ENCODE assay signal across 1 cellular context in genomic region chr2:30208453-30208852, GRCh38.
A peak's percentile ranks its signal among the peaks of the same experiment; 100 is the strongest.
TF ChIP-seq lines count a peak whose summit lies in the region.

No MANE protein-coding gene starts in this region.

TF ChIP-seq in K562, 482 proteins besides CTCF, POLR2A, EP300 and RAD21 (continued from another document):
- no peak for TF ChIP-seq CHD7 (IDR thresholded peaks at IDR 0.05; ENCODE audit: low read depth, low read length)
- no peak for TF ChIP-seq MEF2A (IDR thresholded peaks at IDR 0.05; ENCODE audit: control insufficient read depth, low read depth, low read length)
- TF ChIP-seq TCF7L2 (IDR thresholded peaks at IDR 0.05; ENCODE audit: low read depth, low read length): no peak
- TF ChIP-seq RB1 (IDR thresholded peaks at IDR 0.05; ENCODE audit: low read depth): peak; percentile 41; the same call in 1 of the 2 replicates
- peak; percentile 66; the same call in 1 of the 2 replicates for TF ChIP-seq CC2D1A (IDR thresholded peaks at IDR 0.05)
- no peak for TF ChIP-seq NFE2 (IDR thresholded peaks at IDR 0.05; ENCODE audit: low read depth)
- no peak for TF ChIP-seq ZNF76 (CRISPR knock-in tag; IDR thresholded peaks at IDR 0.05; ENCODE audit: borderline replicate concordance)
- no peak for TF ChIP-seq TBL1XR1 (IDR thresholded peaks at IDR 0.05; ENCODE audit: low read length in 2 of 2)
- TF ChIP-seq BACH1 (tag; IDR thresholded peaks at IDR 0.05): no peak
- no peak for TF ChIP-seq TRIM24 (IDR thresholded peaks at IDR 0.05)
- no peak for TF ChIP-seq RBFOX2 (IDR thresholded peaks at IDR 0.05; ENCODE audit: low read depth, low read length)
- TF ChIP-seq, protein P1, sequence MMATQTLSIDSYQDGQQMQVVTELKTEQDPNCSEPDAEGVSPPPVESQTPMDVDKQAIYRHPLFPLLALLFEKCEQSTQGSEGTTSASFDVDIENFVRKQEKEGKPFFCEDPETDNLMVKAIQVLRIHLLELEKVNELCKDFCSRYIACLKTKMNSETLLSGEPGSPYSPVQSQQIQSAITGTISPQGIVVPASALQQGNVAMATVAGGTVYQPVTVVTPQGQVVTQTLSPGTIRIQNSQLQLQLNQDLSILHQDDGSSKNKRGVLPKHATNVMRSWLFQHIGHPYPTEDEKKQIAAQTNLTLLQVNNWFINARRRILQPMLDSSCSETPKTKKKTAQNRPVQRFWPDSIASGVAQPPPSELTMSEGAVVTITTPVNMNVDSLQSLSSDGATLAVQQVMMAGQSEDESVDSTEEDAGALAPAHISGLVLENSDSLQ (IDR thresholded peaks at IDR 0.05): peak; percentile 64
- TF ChIP-seq MEF2D (tag; conservative IDR thresholded peaks at IDR 0.05; ENCODE audit: low read depth): no peak
